12 cellular contexts compared by ENCODE assay signal in genomic region chr5:139468421-139468931, GRCh38. TPM values are rescaled to one million over a fixed set of nuclear protein-coding genes. Genes with fewer than 3 reads are reported as not detected.
DNase-seq lines count a peak whose midpoint lies in the region; ATAC-seq, FAIRE-seq and TF ChIP-seq lines count a peak whose summit lies in the region.
"Had no signal": no experiment of that assay in that cellular context is flagged by ENCODE, and none has a peak within 500 bp of the region (broad histone marks: within the 10 kb centered on the region; RNA-seq: fewer than 3 reads in every experiment).

No MANE protein-coding gene starts in this region.

- no peak for TF ChIP-seq CTCF in NB4 (IDR thresholded peaks at IDR 0.05; ENCODE audit: low read depth, low read length)
- TF ChIP-seq CTCF in omental fat pad (IDR thresholded peaks at IDR 0.05), result no peak
- TF ChIP-seq CTCF in GM20000 (IDR thresholded peaks at IDR 0.05; ENCODE audit: extremely low read depth, missing control alignments), result no peak

- peak; percentile 41 for ATAC-seq in omental fat pad (ENCODE audit: low FRiP score)

- H3K27me3 Mint-ChIP-seq in T-helper 2 cell treated with Interferon-gamma antibody and Interleukin-4, amounts not matched to agents 5 μg/mL and 100 μg/mL, for 36 hours (ENCODE audit: low read depth), result no peaks in the 10 kb centered on the region

- no peaks in the 10 kb centered on the region for H3K9me3 Mint-ChIP-seq in T-helper 2 cell treated with Interferon-gamma antibody and Interleukin-4, amounts not matched to agents 5 μg/mL and 100 μg/mL, for 36 hours

- no peak for DNase-seq in T-helper 2 cell treated with Interferon-gamma antibody and Interleukin-4, amounts not matched to agents 5 μg/mL and 100 μg/mL, for 36 hours (ENCODE audit: low spot score)
- no peak for DNase-seq in T-helper 2 cell
- DNase-seq in NB4 (ENCODE audit: low read depth), result peak; percentile 88
- DNase-seq in omental fat pad (ENCODE audit: low spot score), result no peak
- no peak for DNase-seq in GM20000 (ENCODE audit: low spot score)
- DNase-seq in GM12892 (ENCODE audit: insufficient read length), result no peak
- DNase-seq in frontal cortex (ENCODE audit: low spot score in 2 of 2), result no peak
- DNase-seq: NCI-H524 treated with DMSO at 0.1 percent for 48 hours had no signal

- H3K4me3 Mint-ChIP-seq in T-helper 2 cell treated with Interferon-gamma antibody and Interleukin-4, amounts not matched to agents 5 μg/mL and 100 μg/mL, for 36 hours, result peak overlapping the region; percentile 45

- peak overlapping the region; percentile 71 for H3K27ac Mint-ChIP-seq in T-helper 2 cell treated with Interferon-gamma antibody and Interleukin-4, amounts not matched to agents 5 μg/mL and 100 μg/mL, for 36 hours

- TF ChIP-seq POLR2A in NB4 (IDR thresholded peaks at IDR 0.05; ENCODE audit: extremely low read depth, insufficient read length) (no peak), GM12892 (IDR thresholded peaks at IDR 0.05; ENCODE audit: low read depth, low read length) (no peak)

- H3K27ac ChIP-seq in angular gyrus (ENCODE audit: low read depth, low read length), result peak overlapping the region; percentile 29
- H3K27ac ChIP-seq: A549, upper lobe of left lung had no signal

- no peak overlapping the region for H3K4me3 ChIP-seq in NB4 (ENCODE audit: low read depth, low read length)
- H3K4me3 ChIP-seq: A549, upper lobe of left lung had no signal

- H3K4me1 Mint-ChIP-seq in T-helper 2 cell treated with Interferon-gamma antibody and Interleukin-4, amounts not matched to agents 5 μg/mL and 100 μg/mL, for 36 hours (ENCODE audit: low read depth), result peaks cover 44% of the 10 kb centered on the region

- FAIRE-seq in GM12892 (lab: Jason Lieb, UNC) (no peak), frontal cortex (lab: Jason Lieb, UNC) (no peak)
- FAIRE-seq: A549 had no signal

- peaks cover under 1% of the 10 kb centered on the region for H3K36me3 Mint-ChIP-seq in T-helper 2 cell treated with Interferon-gamma antibody and Interleukin-4, amounts not matched to agents 5 μg/mL and 100 μg/mL, for 36 hours (ENCODE audit: low read depth)

RNA-seq across cellular contexts. Expression of gene SMIM33, which starts 2.3 kb away (rescaled TPM):
- not detected for total RNA-seq in omental fat pad
- not detected for polyA plus RNA-seq in GM12892 (2012; ENCODE audit: missing spikeins)
- not detected for total RNA-seq in frontal cortex
- total RNA-seq: glomerular endothelial cell, upper lobe of left lung had no signal
- polyA plus RNA-seq: A549 had no signal

RNA-seq across cellular contexts. Expression of gene ECSCR, which starts 5.9 kb away (rescaled TPM):
- total RNA-seq in omental fat pad (10 to 100 TPM; 17.9 to 57.4 (median 35.9) TPM), frontal cortex (4.9 TPM)
- not detected for polyA plus RNA-seq in GM12892 (2012; ENCODE audit: missing spikeins)
- polyA plus RNA-seq: A549 had no signal

RNA-seq across cellular contexts. Expression of gene STING1, which starts 14.1 kb away (rescaled TPM):
- total RNA-seq in omental fat pad, result 10 to 100 TPM; 32.8 to 93.3 (median 48.7) TPM
- 2.9 TPM for polyA plus RNA-seq in GM12892 (2012; ENCODE audit: missing spikeins)
- total RNA-seq in frontal cortex, result 3.3 TPM

RNA-seq across cellular contexts. Expression of gene DNAJC18, which starts 29.2 kb away (rescaled TPM):
- total RNA-seq in omental fat pad, result 1 to 10 TPM; 6.1 to 7.4 (median 6.5) TPM
- 14.0 TPM for polyA plus RNA-seq in GM12892 (2012; ENCODE audit: missing spikeins)
- 53.0 TPM for total RNA-seq in frontal cortex
